20 cellular contexts compared by ENCODE assay signal in the genomic region with DNA sequence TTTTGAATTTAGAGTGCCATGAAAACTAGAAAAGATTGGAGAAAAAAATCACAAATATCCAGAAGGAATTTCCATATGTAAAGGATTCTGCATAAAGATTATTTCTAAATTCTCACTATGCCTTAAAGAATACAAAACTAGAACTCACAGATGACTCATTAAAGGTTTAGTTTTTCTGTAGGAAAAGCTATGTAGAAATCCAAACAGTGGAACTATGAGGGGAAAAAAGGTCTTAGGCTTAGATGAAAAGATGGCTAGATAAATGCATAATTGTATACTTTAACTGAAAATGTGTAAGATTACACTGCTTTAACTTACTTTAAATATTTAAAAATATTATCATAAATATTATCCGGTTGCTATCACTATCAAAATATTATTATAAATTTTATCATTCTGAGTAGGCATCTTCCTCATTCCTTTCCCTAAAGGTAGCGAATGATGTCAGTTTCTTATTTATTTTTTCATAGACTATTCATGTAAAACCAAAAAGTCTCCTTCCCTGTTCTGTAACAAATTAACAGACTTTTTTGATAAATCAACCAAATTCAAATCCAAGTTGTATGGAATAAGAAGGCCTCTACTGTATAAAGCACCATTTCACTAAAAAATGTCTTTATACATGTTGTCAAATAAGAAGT.
"Had no signal": no experiment of that assay in that cellular context is flagged by ENCODE, and none has a peak within 500 bp of the region (broad histone marks: within the 10 kb centered on the region; RNA-seq: fewer than 3 reads in every experiment).

No MANE protein-coding gene starts in this region.

- H3K4me3 ChIP-seq: adrenal gland, ascending aorta, cardiac muscle cell, gastroesophageal sphincter, heart left ventricle, left lung, neural progenitor cell, spleen, thoracic aorta, vagina had no signal

- H3K27me3 ChIP-seq: adrenal gland, ascending aorta, cardiac muscle cell, gastroesophageal sphincter, heart left ventricle, left lung, neural progenitor cell, spleen, vagina had no signal

- H3K4me1 ChIP-seq: adrenal gland, ascending aorta, gastroesophageal sphincter, heart left ventricle, left lung, neural progenitor cell, spleen, vagina had no signal

- ATAC-seq: activated naive CD4-positive, alpha-beta T cell treated with anti-CD3 and anti-CD28 coated beads, Interleukin-2, amount 50 U/mL, for 72 hours; activated T-helper 17 cell treated with anti-CD3 and anti-CD28 coated beads, Interleukin-2, amount 50 U/mL, for 72 hours; gastroesophageal sphincter; heart left ventricle; left lung; naive thymus-derived CD8-positive, alpha-beta T cell had no signal

- H3K9ac ChIP-seq: neural progenitor cell had no signal

- H3K9me3 ChIP-seq: adrenal gland, thoracic aorta, vagina had no signal

- DNase-seq: activated T-cell treated with anti-CD3 and anti-CD28 coated beads, Interleukin-2, amount 50 U/mL, for 24 hours; adrenal gland; effector CD4-positive, alpha-beta T cell; heart left ventricle; left lung; naive thymus-derived CD8-positive, alpha-beta T cell; retina; spleen; stimulated activated CD4-positive, alpha-beta T cell treated with anti-CD3 and anti-CD28 coated beads, Interleukin-4, amount 100 ng/mL, for 1 hour; stimulated activated naive CD4-positive, alpha-beta T cell; T-helper 1 cell had no signal

- H3K36me3 ChIP-seq: adrenal gland, ascending aorta, cardiac muscle cell, gastroesophageal sphincter, heart left ventricle, left lung, neural progenitor cell, spleen, thoracic aorta, vagina had no signal

- H3K4me2 ChIP-seq: neural progenitor cell had no signal

- FAIRE-seq: keratinocyte had no signal
